In the genomic region with DNA sequence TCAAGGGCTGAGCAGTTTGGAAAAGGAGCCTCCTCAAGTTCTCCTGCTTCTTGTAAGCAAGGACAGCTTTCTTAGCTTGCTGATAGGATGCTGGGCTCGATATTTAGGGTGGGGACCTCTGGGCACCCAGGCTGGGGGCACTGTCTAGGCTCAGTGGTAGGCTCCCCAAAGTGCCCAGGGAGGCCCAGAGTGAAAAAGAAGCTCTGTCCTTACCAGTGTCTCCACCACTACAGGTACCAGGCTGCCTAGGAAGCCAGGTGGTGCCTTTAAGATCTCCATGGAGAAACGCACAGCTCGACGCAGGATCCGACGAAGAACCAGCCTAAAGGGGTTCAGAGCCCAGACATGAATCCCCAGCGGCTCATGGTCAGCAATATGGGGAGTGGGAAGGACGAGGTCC, we compare ENCODE assay signal across 29 cellular contexts. TPM values are rescaled to one million over a fixed set of nuclear protein-coding genes. Genes with fewer than 3 reads are reported as not detected.
"Had no signal": no experiment of that assay in that cellular context is flagged by ENCODE, and none has a peak within 500 bp of the region (broad histone marks: within the 10 kb centered on the region; RNA-seq: fewer than 3 reads in every experiment).

No MANE protein-coding gene starts in this region.

- H3K4me3 ChIP-seq: coronary artery, dorsolateral prefrontal cortex, esophagus squamous epithelium, gastrocnemius medialis, heart right ventricle, left lung, lower lobe of right lung had no signal

- H3K27me3 ChIP-seq: dorsolateral prefrontal cortex, esophagus squamous epithelium, gastrocnemius medialis, heart right ventricle, left lung had no signal

- H3K9me3 ChIP-seq: esophagus squamous epithelium, gastrocnemius medialis, heart right ventricle, left lung, lower lobe of right lung had no signal

- H3K27ac ChIP-seq: coronary artery, dorsolateral prefrontal cortex, epithelial cell of prostate, esophagus squamous epithelium, gastrocnemius medialis, heart right ventricle, left lung, lower lobe of right lung had no signal

- ATAC-seq: esophagus mucosa, gastrocnemius medialis, heart right ventricle, left cardiac atrium, left lung, left ventricle myocardium superior, lower lobe of right lung had no signal

- H3K4me1 ChIP-seq: gastrocnemius medialis had no signal

- DNase-seq: dermis blood vessel endothelial cell; dorsolateral prefrontal cortex; effector CD4-positive, alpha-beta T cell; effector memory CD4-positive, alpha-beta T cell; erythroblast; esophagus squamous epithelium; foreskin fibroblast; foreskin melanocyte; gastrocnemius medialis; glutamatergic neuron; head of caudate nucleus; heart right ventricle; hippocampal formation; left cardiac atrium; left lung; left ventricle myocardium superior; lower lobe of right lung; mesenchymal stem cell; midbrain had no signal

RNA-seq across cellular contexts. Expression of a gene that starts 35.7 kb away (rescaled TPM):
- total RNA-seq: cerebellum, dermis blood vessel endothelial cell, esophagus mucosa, esophagus squamous epithelium, gastrocnemius medialis, glomerular endothelial cell, heart right ventricle, kidney epithelial cell, left cardiac atrium, left ventricle myocardium superior, lung microvascular endothelial cell, mononuclear cell, mucosa of gallbladder had no signal
- polyA plus RNA-seq: heart right ventricle, keratinocyte had no signal

RNA-seq across cellular contexts. Expression of a gene that starts 36.5 kb away (rescaled TPM):
- total RNA-seq: dermis blood vessel endothelial cell, esophagus mucosa, esophagus squamous epithelium, glomerular endothelial cell, left lung, left ventricle myocardium superior, lower lobe of right lung, lung microvascular endothelial cell, mononuclear cell had no signal
- polyA plus RNA-seq: keratinocyte had no signal
